Comparison of ENCODE assay signal across 10 cellular contexts in the genomic region with DNA sequence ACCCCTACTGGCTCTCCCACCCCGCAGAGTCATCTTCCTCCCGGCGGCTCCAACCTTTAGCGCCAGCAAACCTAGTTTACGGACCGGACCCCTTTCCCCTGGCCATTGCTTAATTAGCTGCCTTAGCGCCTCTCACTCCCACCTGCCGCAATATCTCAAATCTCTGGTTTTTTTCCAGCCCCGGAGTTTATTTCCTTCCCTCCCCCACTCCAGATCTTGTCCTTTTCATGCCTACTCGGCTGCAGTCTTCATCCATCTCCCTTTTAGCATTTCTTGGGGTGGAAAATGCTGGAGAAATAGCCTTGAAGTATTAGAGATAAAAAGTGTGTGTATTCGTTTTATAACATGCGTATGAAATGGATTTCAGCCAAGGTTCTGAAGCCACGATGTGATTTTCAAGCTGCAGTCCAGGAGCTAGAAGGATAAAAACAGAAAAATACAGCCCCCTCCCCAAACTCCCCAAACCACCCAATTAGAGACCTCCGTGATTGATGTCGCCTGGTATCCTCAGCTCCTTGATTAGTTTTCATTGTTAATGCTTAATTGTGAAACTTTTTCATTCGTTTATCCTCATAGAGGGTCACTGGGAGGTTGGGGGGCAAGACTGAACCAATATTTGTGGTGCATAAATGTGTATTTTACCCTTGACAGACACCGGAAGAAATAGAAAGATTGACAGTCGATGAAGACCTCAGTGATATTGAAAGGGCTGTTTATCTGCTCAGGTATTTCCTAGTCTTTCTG. TPM values are rescaled to one million over a fixed set of nuclear protein-coding genes. Genes with fewer than 3 reads are reported as not detected.
DNase-seq lines count a peak whose midpoint lies in the region; ATAC-seq lines count a peak whose summit lies in the region.
"Had no signal": no experiment of that assay in that cellular context is flagged by ENCODE, and none has a peak within 500 bp of the region (broad histone marks: within the 10 kb centered on the region; RNA-seq: fewer than 3 reads in every experiment).

No MANE protein-coding gene starts in this region.

- H3K9me3 ChIP-seq in iPS-15b (ENCODE audit: control insufficient read depth, insufficient read depth, low read length), result no peaks in the 10 kb centered on the region

- peak overlapping the region; percentile 76 for H3K4me3 Mint-ChIP-seq in T-helper 1 cell treated with Interleukin-12 subunit alpha and Interleukin-12 subunit beta and Interleukin-4 antibody, amounts not matched to agents 30 μg/mL and 1 μg/mL, for 36 hours
- H3K4me3 Mint-ChIP-seq in activated CD4-positive, alpha-beta memory T cell treated with anti-CD3 and anti-CD28 coated beads, Interleukin-2, amount 10 ng/mL, durations not matched to agents 7 days and 5 days, result peak overlapping the region; percentile 74

- ATAC-seq in activated CD4-positive, CD25-positive, alpha-beta regulatory T cell treated with anti-CD3 and anti-CD28 coated beads, Interleukin-2, amount 50 U/mL, for 24 hours, result no peak

- CTCF ChIA-PET in activated CD4-positive, alpha-beta memory T cell treated with anti-CD3 and anti-CD28 coated beads, Interleukin-2, amount 10 ng/mL, durations not matched to agents 7 days and 5 days (lab: Charles Lee), result interaction anchor here (0.6 to 3.1 kb wide), 7 partner anchors 15 to 1059 kb away, joined by 3 to 13 read pairs (median 4); no protein-coding TSS in a partner anchor

- peak overlapping the region; percentile 73 for H3K4me3 ChIP-seq in iPS-15b (ENCODE audit: low read depth, low read length)

- H3K9me3 Mint-ChIP-seq in T-helper 1 cell treated with Interleukin-12 subunit alpha and Interleukin-12 subunit beta and Interleukin-4 antibody, amounts not matched to agents 30 μg/mL and 1 μg/mL, for 36 hours, result no peaks in the 10 kb centered on the region
- no peaks in the 10 kb centered on the region for H3K9me3 Mint-ChIP-seq in activated CD4-positive, alpha-beta memory T cell treated with anti-CD3 and anti-CD28 coated beads, Interleukin-2, amount 10 ng/mL, durations not matched to agents 7 days and 5 days

- peak overlapping the region; percentile 13 for H3K27ac ChIP-seq in substantia nigra (ENCODE audit: low read depth, low read length, poor library complexity, severe bottlenecking)
- H3K27ac ChIP-seq: C4-2B had no signal

- H3K36me3 ChIP-seq in iPS-15b (ENCODE audit: control insufficient read depth, insufficient read depth, low read length), result no peaks in the 10 kb centered on the region

- no peak for DNase-seq in T-helper 1 cell
- no peak for DNase-seq in activated CD4-positive, alpha-beta memory T cell treated with anti-CD3 and anti-CD28 coated beads, Interleukin-2, amount 10 ng/mL, durations not matched to agents 7 days and 5 days
- DNase-seq in substantia nigra (lab: John Stamatoyannopoulos, UW), result no peak
- DNase-seq in NCI-H187 treated with DMSO at 0.1 percent for 48 hours (lab: John Stamatoyannopoulos, UW), result no peak
- DNase-seq in effector CD4-positive, alpha-beta T cell, result no peak
- DNase-seq: Kasumi-1 had no signal

- peaks cover 21% of the 10 kb centered on the region for H3K4me1 Mint-ChIP-seq in T-helper 1 cell treated with Interleukin-12 subunit alpha and Interleukin-12 subunit beta and Interleukin-4 antibody, amounts not matched to agents 30 μg/mL and 1 μg/mL, for 36 hours (ENCODE audit: low read depth)
- peaks cover 30% of the 10 kb centered on the region for H3K4me1 Mint-ChIP-seq in activated CD4-positive, alpha-beta memory T cell treated with anti-CD3 and anti-CD28 coated beads, Interleukin-2, amount 10 ng/mL, durations not matched to agents 7 days and 5 days

- H3K27me3 Mint-ChIP-seq in T-helper 1 cell treated with Interleukin-12 subunit alpha and Interleukin-12 subunit beta and Interleukin-4 antibody, amounts not matched to agents 30 μg/mL and 1 μg/mL, for 36 hours (ENCODE audit: low read depth), result peaks cover 56% of the 10 kb centered on the region
- peaks cover 37% of the 10 kb centered on the region for H3K27me3 Mint-ChIP-seq in activated CD4-positive, alpha-beta memory T cell treated with anti-CD3 and anti-CD28 coated beads, Interleukin-2, amount 10 ng/mL, durations not matched to agents 7 days and 5 days

- H3K36me3 Mint-ChIP-seq in T-helper 1 cell treated with Interleukin-12 subunit alpha and Interleukin-12 subunit beta and Interleukin-4 antibody, amounts not matched to agents 30 μg/mL and 1 μg/mL, for 36 hours (ENCODE audit: low read depth), result no peaks in the 10 kb centered on the region
- peaks cover 2% of the 10 kb centered on the region for H3K36me3 Mint-ChIP-seq in activated CD4-positive, alpha-beta memory T cell treated with anti-CD3 and anti-CD28 coated beads, Interleukin-2, amount 10 ng/mL, durations not matched to agents 7 days and 5 days (ENCODE audit: low read depth)

- peak overlapping the region; percentile 31 for H3K27ac Mint-ChIP-seq in T-helper 1 cell treated with Interleukin-12 subunit alpha and Interleukin-12 subunit beta and Interleukin-4 antibody, amounts not matched to agents 30 μg/mL and 1 μg/mL, for 36 hours
- peak overlapping the region; percentile 55 for H3K27ac Mint-ChIP-seq in activated CD4-positive, alpha-beta memory T cell treated with anti-CD3 and anti-CD28 coated beads, Interleukin-2, amount 10 ng/mL, durations not matched to agents 7 days and 5 days

- POLR2A ChIA-PET in activated CD4-positive, alpha-beta memory T cell treated with anti-CD3 and anti-CD28 coated beads, Interleukin-2, amount 10 ng/mL, durations not matched to agents 7 days and 5 days (lab: Charles Lee), result interaction anchor here (1.5 to 3.6 kb wide), 5 partner anchors 10 to 95 kb away, joined by 5 to 20 read pairs (median 8); a partner anchor contains a TSS

- H3K9ac ChIP-seq in iPS-15b (ENCODE audit: low read depth, low read length), result peak overlapping the region; percentile 16

- H3K27me3 ChIP-seq in iPS-15b (ENCODE audit: control insufficient read depth, insufficient read depth, low read length), result peaks cover 33% of the 10 kb centered on the region

- peaks cover 7% of the 10 kb centered on the region for H3K4me1 ChIP-seq in iPS-15b (ENCODE audit: control insufficient read depth, insufficient read depth, low read length)

RNA-seq across cellular contexts. Expression of a gene that starts 1.5 kb away (rescaled TPM):
- total RNA-seq in activated CD4-positive, alpha-beta memory T cell treated with anti-CD3 and anti-CD28 coated beads, Interleukin-2, amount 10 ng/mL, durations not matched to agents 7 days and 5 days, result 1 to 10 TPM; 3.3 to 4.9 TPM

RNA-seq across cellular contexts. Expression of a gene that starts 46.2 kb away (rescaled TPM):
- 100 to 1,000 TPM; 100 to 102 TPM for total RNA-seq in activated CD4-positive, alpha-beta memory T cell treated with anti-CD3 and anti-CD28 coated beads, Interleukin-2, amount 10 ng/mL, durations not matched to agents 7 days and 5 days
